ENCODE assay signal across 1 cellular context in the genomic region with DNA sequence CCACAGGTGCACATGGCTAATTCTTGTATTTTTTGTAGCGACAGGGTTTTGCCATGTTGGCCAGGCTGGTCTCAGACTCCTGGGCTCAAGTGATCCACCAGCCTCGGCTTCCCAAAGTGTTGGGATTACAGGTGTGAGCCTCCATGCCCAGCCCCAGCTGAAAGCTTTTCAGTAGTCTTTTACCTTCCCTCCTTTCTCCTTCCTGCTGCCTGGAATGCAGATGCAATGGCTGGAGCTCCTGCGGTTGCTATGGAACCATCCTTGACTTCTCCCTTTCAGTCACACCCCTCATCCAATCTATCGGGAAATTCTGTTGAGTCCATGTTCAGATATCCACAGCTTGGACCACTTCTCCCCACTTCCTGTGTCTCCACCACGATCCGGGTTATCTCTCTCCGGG.
TF ChIP-seq lines count a peak whose summit lies in the region.

No MANE protein-coding gene starts in this region.

TF ChIP-seq in IMR-90, 13 proteins besides CTCF, POLR2A, EP300 and RAD21:
- TF ChIP-seq MAZ (IDR thresholded peaks at IDR 0.05; ENCODE audit: borderline replicate concordance, low read depth, low read length), result no peak
- TF ChIP-seq CHD1 (IDR thresholded peaks at IDR 0.05; ENCODE audit: low read depth, low read length), result no peak
- no peak for TF ChIP-seq USF2 (IDR thresholded peaks at IDR 0.05; ENCODE audit: low read depth, low read length)
- no peak for TF ChIP-seq FOS (IDR thresholded peaks at IDR 0.05; ENCODE audit: low read depth, low read length)
